ENCODE assay signal across 29 cellular contexts in genomic region chr2:236284208-236284607, GRCh38. TPM values are rescaled to one million over a fixed set of nuclear protein-coding genes. Genes with fewer than 3 reads are reported as not detected.
"Had no signal": no experiment of that assay in that cellular context is flagged by ENCODE, and none has a peak within 500 bp of the region (broad histone marks: within the 10 kb centered on the region; RNA-seq: fewer than 3 reads in every experiment).

No MANE protein-coding gene starts in this region.

- ATAC-seq: activated CD4-positive, alpha-beta T cell treated with anti-CD3 and anti-CD28 coated beads for 36 hours; activated CD8-positive, alpha-beta memory T cell treated with anti-CD3 and anti-CD28 coated beads, Interleukin-2, amount 10 ng/mL, durations not matched to agents 7 days and 5 days; activated CD8-positive, alpha-beta T cell treated with anti-CD3 and anti-CD28 coated beads, Interleukin-2, amount 10 ng/mL, durations not matched to agents 7 days and 5 days; activated naive CD4-positive, alpha-beta T cell treated with anti-CD3 and anti-CD28 coated beads, Interleukin-2, amount 50 U/mL, for 72 hours; gastrocnemius medialis; lower lobe of right lung; natural killer cell treated with Interleukin-12 subunit alpha and Interleukin-12 subunit beta and Interleukin-15 and Interleukin-18, amount 100 ng/mL, for 72 hours; sciatic nerve; stimulated activated effector memory CD8-positive, alpha-beta T cell treated with anti-CD3 and anti-CD28 coated beads, Interleukin-12 subunit alpha, Interleukin-12 subunit beta, amount 100 ng/mL, for 72 hours had no signal

- DNase-seq: activated CD4-positive, alpha-beta T cell treated with anti-CD3 and anti-CD28 coated beads for 36 hours; activated CD4-positive, CD25-positive, alpha-beta regulatory T cell; activated CD8-positive, alpha-beta memory T cell treated with anti-CD3 and anti-CD28 coated beads, Interleukin-2, amount 10 ng/mL, durations not matched to agents 7 days and 5 days; activated CD8-positive, alpha-beta T cell treated with anti-CD3 and anti-CD28 coated beads, Interleukin-2, amount 10 ng/mL, durations not matched to agents 7 days and 5 days; activated T-cell treated with anti-CD3 and anti-CD28 coated beads, Interleukin-2, amount 50 U/mL, for 48 hours; dorsolateral prefrontal cortex; effector memory CD4-positive, alpha-beta T cell; erythroblast; gastrocnemius medialis; glutamatergic neuron; hippocampal formation; kidney; lower lobe of right lung; mesenchymal stem cell; posterior cingulate gyrus; small intestine; stimulated activated CD4-positive, alpha-beta T cell treated with anti-CD3 and anti-CD28 coated beads, Interleukin-4, amount 100 ng/mL, for 24 hours; stomach; thyroid gland; upper lobe of left lung had no signal

RNA-seq across cellular contexts. Expression of gene ASB18, which starts 20.0 kb away (rescaled TPM):
- total RNA-seq: activated CD4-positive, alpha-beta T cell treated with anti-CD3 and anti-CD28 coated beads for 36 hours; activated CD8-positive, alpha-beta memory T cell treated with anti-CD3 and anti-CD28 coated beads, Interleukin-2, amount 10 ng/mL, durations not matched to agents 7 days and 5 days; activated CD8-positive, alpha-beta T cell treated with anti-CD3 and anti-CD28 coated beads, Interleukin-2, amount 10 ng/mL, durations not matched to agents 7 days and 5 days; activated naive CD4-positive, alpha-beta T cell treated with anti-CD3 and anti-CD28 coated beads, Interleukin-2, amount 50 U/mL, for 72 hours; activated T-helper 2 cell treated with anti-CD3 and anti-CD28 coated beads, Interferon-gamma antibody, Interleukin-2, Interleukin-4, amounts not matched to agents 10 μg/mL and 5 μg/mL and 100 μg/mL, durations not matched to agents 14 hours and 24 hours and 36 hours; bronchial epithelial cell; kidney; lower lobe of right lung; mononuclear cell; natural killer cell treated with Interleukin-12 subunit alpha and Interleukin-12 subunit beta and Interleukin-15 and Interleukin-18, amount 100 ng/mL, for 72 hours; omental fat pad; sciatic nerve; stomach; T-helper 1 cell treated with Interleukin-12 subunit alpha and Interleukin-12 subunit beta and Interleukin-4 antibody, amounts not matched to agents 30 ng/mL and 1 ng/mL, for 36 hours; thyroid gland; upper lobe of left lung had no signal
- polyA plus RNA-seq: small intestine, stomach had no signal
